In genomic region chr3:44509985-44510360, GRCh38 we compare ENCODE assay signal across 1 cellular context.
TF ChIP-seq lines count a peak whose summit lies in the region.

No MANE protein-coding gene starts in this region.

TF ChIP-seq in H1, 55 proteins besides CTCF, POLR2A, EP300 and RAD21 (continued from another document):
- no peak for TF ChIP-seq ATF2 (IDR thresholded peaks at IDR 0.05; ENCODE audit: low read length)
- no peak for TF ChIP-seq KDM5A (IDR thresholded peaks at IDR 0.05; ENCODE audit: low read length)
- TF ChIP-seq GTF2F1 (IDR thresholded peaks at IDR 0.05; ENCODE audit: borderline replicate concordance, low read depth, low read length) = no peak
- no peak for TF ChIP-seq RXRA (IDR thresholded peaks at IDR 0.05; ENCODE audit: insufficient read depth, low read depth, low read length)
- TF ChIP-seq JUN (IDR thresholded peaks at IDR 0.05; ENCODE audit: low read depth, low read length) = no peak
- TF ChIP-seq SUZ12 (IDR thresholded peaks at IDR 0.05; ENCODE audit: low read length) = no peak
